In the genomic region with DNA sequence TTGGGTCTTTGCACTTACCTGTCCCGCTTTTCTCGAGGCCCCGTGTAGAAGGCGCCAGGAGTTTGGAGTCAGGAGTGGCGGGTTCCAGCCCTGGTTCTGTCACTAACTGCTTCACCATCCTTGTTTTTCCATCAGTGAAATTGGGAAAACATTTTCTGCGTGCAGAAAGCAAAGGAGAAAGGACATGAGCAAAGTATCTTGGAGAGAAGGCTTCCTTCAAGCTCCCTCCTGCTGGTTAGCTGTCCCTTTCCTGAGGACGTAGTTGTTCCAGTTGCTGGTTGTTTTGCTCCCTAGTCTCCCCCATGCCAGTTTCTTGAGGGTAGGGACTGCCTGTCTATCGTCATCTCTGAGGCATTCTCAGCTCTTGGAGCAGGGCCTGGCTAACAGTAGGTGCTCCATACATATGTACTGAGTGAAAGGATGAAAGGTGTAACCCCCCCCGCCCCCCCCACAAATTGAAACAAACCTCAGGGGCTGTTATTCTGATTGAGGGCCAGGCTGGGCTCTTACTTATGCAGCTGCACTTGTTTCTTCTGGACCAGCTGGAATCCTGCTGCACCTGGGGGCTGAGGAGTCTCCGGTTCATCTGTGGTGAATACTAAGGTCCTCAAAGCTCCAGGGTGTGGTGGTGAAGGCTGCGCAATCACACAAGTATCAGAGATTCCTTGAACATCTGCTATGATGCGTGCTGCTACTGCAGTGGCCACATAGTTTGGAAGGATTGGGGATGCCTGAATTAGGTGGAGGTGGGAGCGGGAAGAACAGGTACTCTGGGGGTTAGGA, we compare ENCODE assay signal across 8 cellular contexts. TPM values are rescaled to one million over a fixed set of nuclear protein-coding genes. Genes with fewer than 3 reads are reported as not detected.
DNase-seq lines count a peak whose midpoint lies in the region; ATAC-seq, FAIRE-seq and TF ChIP-seq lines count a peak whose summit lies in the region.

No MANE protein-coding gene starts in this region.

- no peaks in the 10 kb centered on the region for H3K9me3 ChIP-seq in CD8-positive, alpha-beta T cell (ENCODE audit: low read length)
- H3K9me3 ChIP-seq in astrocyte (ENCODE audit: insufficient read depth, low read depth, low read length) = no peaks in the 10 kb centered on the region

- H3K36me3 ChIP-seq in CD8-positive, alpha-beta T cell (ENCODE audit: insufficient read depth, low read length) = no peaks in the 10 kb centered on the region
- no peaks in the 10 kb centered on the region for H3K36me3 ChIP-seq in astrocyte (ENCODE audit: insufficient read depth, low read length)

- H3K27me3 ChIP-seq in CD8-positive, alpha-beta T cell (ENCODE audit: insufficient read depth, low read length) = no peaks in the 10 kb centered on the region
- H3K27me3 ChIP-seq in astrocyte (ENCODE audit: insufficient read depth, low read length) = no peaks in the 10 kb centered on the region

- H3K27ac Mint-ChIP-seq in CD8-positive, alpha-beta T cell = peak overlapping the region; percentile 83
- H3K27ac Mint-ChIP-seq in astrocyte (ENCODE audit: unreplicated experiment) (no peak overlapping the region), memory B cell (no peak overlapping the region)

- H3K79me2 ChIP-seq in astrocyte (ENCODE audit: insufficient read depth, low read length) = peaks cover 44% of the 10 kb centered on the region

- H3K4me1 Mint-ChIP-seq in CD8-positive, alpha-beta T cell (ENCODE audit: low read depth) = peaks cover 64% of the 10 kb centered on the region
- H3K4me1 Mint-ChIP-seq in astrocyte (ENCODE audit: low read depth, unreplicated experiment) (peaks cover 34% of the 10 kb centered on the region), memory B cell (peaks cover 11% of the 10 kb centered on the region)

- H4K20me1 ChIP-seq in astrocyte (ENCODE audit: insufficient read depth, low read length) = peaks cover 10% of the 10 kb centered on the region

- H3K4me3 ChIP-seq in CD8-positive, alpha-beta T cell (ENCODE audit: low read depth, low read length) = peak overlapping the region; percentile 70
- H3K4me3 ChIP-seq in astrocyte (ENCODE audit: insufficient read depth, low read depth, low read length) = peak overlapping the region; percentile 78

- H3K4me2 ChIP-seq in astrocyte (ENCODE audit: low read length) = peak overlapping the region; percentile 98

- CTCF ChIA-PET in CD8-positive, alpha-beta T cell (lab: Charles Lee) = interaction anchor here (0.6 to 3.6 kb wide), 18 partner anchors 7 to 430 kb away, joined by 3 to 22 read pairs (median 7); a partner anchor contains a TSS

- no peak for TF ChIP-seq CTCF in CD8-positive, alpha-beta T cell (IDR thresholded peaks at IDR 0.05)
- TF ChIP-seq CTCF in astrocyte (IDR thresholded peaks at IDR 0.05; ENCODE audit: insufficient read depth, low read depth, low read length) = no peak

- FAIRE-seq in astrocyte (lab: Jason Lieb, UNC) = no peak

- H3K36me3 Mint-ChIP-seq in CD8-positive, alpha-beta T cell = no peaks in the 10 kb centered on the region
- H3K36me3 Mint-ChIP-seq in astrocyte (ENCODE audit: low read depth, unreplicated experiment) = peaks cover 3% of the 10 kb centered on the region
- no peaks in the 10 kb centered on the region for H3K36me3 Mint-ChIP-seq in memory B cell

- no peak for ATAC-seq in CD8-positive, alpha-beta T cell
- peak; percentile 9 for ATAC-seq in HG03139 (IDR thresholded peaks at IDR 0.05; ENCODE audit: unreplicated experiment)
- no peak for ATAC-seq in memory B cell (ENCODE audit: low read depth)
- no peak for ATAC-seq in GM21423 (IDR thresholded peaks at IDR 0.05; ENCODE audit: unreplicated experiment)

- no peak overlapping the region for H2AFZ ChIP-seq in astrocyte (ENCODE audit: low read depth, low read length)

- H3K9ac ChIP-seq in astrocyte (ENCODE audit: low read length) = peak overlapping the region; percentile 84

- H3K4me1 ChIP-seq in CD8-positive, alpha-beta T cell (ENCODE audit: insufficient read depth, low read length) = peaks cover 41% of the 10 kb centered on the region
- H3K4me1 ChIP-seq in astrocyte (ENCODE audit: insufficient read depth, low read length) = peaks cover 61% of the 10 kb centered on the region

- H3K27me3 Mint-ChIP-seq in CD8-positive, alpha-beta T cell (ENCODE audit: low read depth) = no peaks in the 10 kb centered on the region
- H3K27me3 Mint-ChIP-seq in astrocyte (ENCODE audit: low read depth, unreplicated experiment) (no peaks in the 10 kb centered on the region), memory B cell (peaks cover 17% of the 10 kb centered on the region)

- POLR2A ChIA-PET in CD8-positive, alpha-beta T cell (lab: Charles Lee) = interaction anchor here (1.4 to 3.1 kb wide), 3 partner anchors 21 to 79 kb away, joined by 5 to 22 read pairs (median 16); a partner anchor contains a TSS

- no peak for DNase-seq in CD8-positive, alpha-beta T cell
- peak; percentile 61 for DNase-seq in astrocyte (ENCODE audit: low read depth)
- DNase-seq in memory B cell (ENCODE audit: low spot score in 2 of 2) = no peak
- no peak for DNase-seq in stimulated activated CD4-positive, alpha-beta T cell treated with anti-CD3 and anti-CD28 coated beads, Interleukin-4, amount 100 ng/mL, for 4 hours
- DNase-seq in stimulated activated naive CD4-positive, alpha-beta T cell (lab: John Stamatoyannopoulos, UW) = no peak
- DNase-seq in effector CD4-positive, alpha-beta T cell = no peak

- peak overlapping the region; percentile 96 for H3K4me3 Mint-ChIP-seq in CD8-positive, alpha-beta T cell
- H3K4me3 Mint-ChIP-seq in astrocyte (ENCODE audit: unreplicated experiment) (peak overlapping the region; percentile 93), memory B cell (peak overlapping the region; percentile 80)

- no peaks in the 10 kb centered on the region for H3K9me3 Mint-ChIP-seq in CD8-positive, alpha-beta T cell
- H3K9me3 Mint-ChIP-seq in astrocyte (ENCODE audit: unreplicated experiment) (no peaks in the 10 kb centered on the region), memory B cell (no peaks in the 10 kb centered on the region)

- intact Hi-C loops in CD8-positive, alpha-beta T cell (cut with DNase I, micrococcal nuclease) = loop anchor here (1.0 to 10.0 kb wide), 10 partner anchors 11 to 435 kb away; a partner anchor contains a TSS

- H3K27ac ChIP-seq in CD8-positive, alpha-beta T cell (ENCODE audit: low read depth, low read length) = no peak overlapping the region
- peak overlapping the region; percentile 62 for H3K27ac ChIP-seq in astrocyte (ENCODE audit: low read depth, low read length)

RNA-seq across cellular contexts. Expression of a gene that starts 1.0 kb away (rescaled TPM):
- 1 to 10 TPM; 4.6 to 4.9 TPM for total RNA-seq in CD8-positive, alpha-beta T cell
- 16.7 and 19.8 TPM in 2 replicates for total RNA-seq in astrocyte

RNA-seq across cellular contexts. Expression of a gene that starts 20.8 kb away (rescaled TPM):
- 100 to 1,000 TPM; 117 to 121 TPM for total RNA-seq in CD8-positive, alpha-beta T cell
- 53.8 and 57.0 TPM in 2 replicates for total RNA-seq in astrocyte
